10 cellular contexts compared by ENCODE assay signal in genomic region chr13:79475569-79475968, GRCh38. TPM values are rescaled to one million over a fixed set of nuclear protein-coding genes. Genes with fewer than 3 reads are reported as not detected.
"Had no signal": no experiment of that assay in that cellular context is flagged by ENCODE, and none has a peak within 500 bp of the region (broad histone marks: within the 10 kb centered on the region; RNA-seq: fewer than 3 reads in every experiment).

No MANE protein-coding gene starts in this region.

- DNase-seq: IMR-90, Karpas-422, KBM-7, KG1 had no signal

- H3K27ac ChIP-seq: HL-60, KMS-11 had no signal

- ATAC-seq: HepG2, K562 had no signal

- H3K4me3 ChIP-seq: K562 had no signal

- FAIRE-seq: HepG2, HTR-8/SVneo, K562 had no signal

RNA-seq across cellular contexts. Expression of gene NDFIP2, which starts 5.4 kb away (rescaled TPM):
- polyA plus RNA-seq: IgD-negative memory B cell had no signal
